Comparison of ENCODE assay signal across 9 cellular contexts in genomic region chr17:44948315-44948795, GRCh38. TPM values are rescaled to one million over a fixed set of nuclear protein-coding genes. Genes with fewer than 3 reads are reported as not detected.
DNase-seq lines count a peak whose midpoint lies in the region; ATAC-seq and TF ChIP-seq lines count a peak whose summit lies in the region.
"Had no signal": no experiment of that assay in that cellular context is flagged by ENCODE, and none has a peak within 500 bp of the region (broad histone marks: within the 10 kb centered on the region; RNA-seq: fewer than 3 reads in every experiment).

No MANE protein-coding gene starts in this region.

- TF ChIP-seq POLR2A in breast epithelium (IDR thresholded peaks at IDR 0.05) (no peak), GM18505 (IDR thresholded peaks at IDR 0.05; ENCODE audit: borderline replicate concordance, extremely low read depth, insufficient read depth, insufficient read length) (no peak)

- peak overlapping the region; percentile 61 for H3K9ac ChIP-seq in mucosa of stomach (ENCODE audit: low read length)

- H3K4me1 ChIP-seq in breast epithelium (no peaks in the 10 kb centered on the region), mucosa of stomach (ENCODE audit: control insufficient read depth, insufficient read depth, low read length) (peaks cover 13% of the 10 kb centered on the region)

- H3K9me3 ChIP-seq in breast epithelium = no peaks in the 10 kb centered on the region
- no peaks in the 10 kb centered on the region for H3K9me3 ChIP-seq in mucosa of stomach (ENCODE audit: control insufficient read depth, low read length)

- TF ChIP-seq CTCF in 22Rv1 (IDR thresholded peaks at IDR 0.05) = no peak
- TF ChIP-seq CTCF in HL-60 (IDR thresholded peaks at IDR 0.05; ENCODE audit: insufficient read depth, low read length) = no peak
- TF ChIP-seq CTCF in breast epithelium (IDR thresholded peaks at IDR 0.05) = no peak

- peak overlapping the region; percentile 84 for H3K27ac ChIP-seq in 22Rv1
- H3K27ac ChIP-seq in HL-60 (replicated peaks) = peak overlapping the region; percentile 90
- H3K27ac ChIP-seq in breast epithelium = peak overlapping the region in 1 of 2 donors; percentile 64

- H3K36me3 ChIP-seq in breast epithelium (no peaks in the 10 kb centered on the region), mucosa of stomach (ENCODE audit: control insufficient read depth, insufficient read depth, low read length) (no peaks in the 10 kb centered on the region)

- intact Hi-C loops in breast epithelium (cut with DNase I; ENCODE audit: low total_unique reads) = no loop called here

- peak overlapping the region; percentile 90 for H3K4me3 ChIP-seq in HL-60 (replicated peaks; ENCODE audit: insufficient read depth, low read length)
- peak overlapping the region; percentile 50 to 77 (median 59) for H3K4me3 ChIP-seq in breast epithelium
- H3K4me3 ChIP-seq in mucosa of stomach (ENCODE audit: low read length) = peak overlapping the region; percentile 80

- DNase-seq in HL-60 (ENCODE audit: low read depth in 1 of 2, low spot score in 1 of 2) (no peak), breast epithelium (ENCODE audit: low spot score in 2 of 2) (no peak), NCI-H1417 treated with DMSO at 0.1 percent for 48 hours (lab: John Stamatoyannopoulos, UW) (no peak)

- H3K27me3 ChIP-seq in HL-60 (ENCODE audit: insufficient read depth, poor library complexity, severe bottlenecking) = no peaks in the 10 kb centered on the region
- H3K27me3 ChIP-seq in breast epithelium = no peaks in the 10 kb centered on the region
- no peaks in the 10 kb centered on the region for H3K27me3 ChIP-seq in mucosa of stomach (ENCODE audit: control insufficient read depth, insufficient read depth, low read length)

- ATAC-seq in GM21825 (IDR thresholded peaks at IDR 0.05; ENCODE audit: unreplicated experiment) (no peak), GM19023 (IDR thresholded peaks at IDR 0.05; ENCODE audit: unreplicated experiment) (no peak), GM18505 (IDR thresholded peaks at IDR 0.05; ENCODE audit: unreplicated experiment) (no peak)

RNA-seq across cellular contexts. Expression of gene KIF18B, which starts 0.8 kb away (rescaled TPM):
- total RNA-seq in breast epithelium = under 1 TPM in 2 of 3 donors, not detected in 1; 0.15 to 0.64 TPM

RNA-seq across cellular contexts. Expression of gene C1QL1, which starts 19.7 kb away (rescaled TPM):
- total RNA-seq in breast epithelium = 1 to 10 TPM in 1 of 3 donors, under 1 TPM in 1, not detected in 1; 0.98 to 7.2 TPM

RNA-seq across cellular contexts. Expression of gene GFAP, which starts 33.1 kb away (rescaled TPM):
- total RNA-seq in breast epithelium = 10 to 100 TPM in 2 of 3 donors, 1 to 10 TPM in 1; 4.2 to 37.0 (median 11.8) TPM
- total RNA-seq: M059J had no signal

RNA-seq across cellular contexts. Expression of gene EFTUD2, which starts 49.1 kb away (rescaled TPM):
- total RNA-seq in breast epithelium = 10 to 100 TPM; 58.1 to 71.4 (median 60.0) TPM
